1 cellular context compared by ENCODE assay signal in genomic region chr3:40191850-40192448, GRCh38.
TF ChIP-seq lines count a peak whose summit lies in the region.

No MANE protein-coding gene starts in this region.

TF ChIP-seq in K562, 482 proteins besides CTCF, POLR2A, EP300 and RAD21 (continued from another document):
- TF ChIP-seq PTBP1 (IDR thresholded peaks at IDR 0.05; ENCODE audit: low read depth, low read length) (no peak), CHAMP1 (IDR thresholded peaks at IDR 0.05) (no peak), MYNN (IDR thresholded peaks at IDR 0.05) (no peak), MYNN (CRISPR knock-in tag; IDR thresholded peaks at IDR 0.05) (no peak), E2F4 (CRISPR knock-in tag; IDR thresholded peaks at IDR 0.05; ENCODE audit: low read depth) (no peak), ETV1 (tag; conservative IDR thresholded peaks at IDR 0.05; ENCODE audit: low read depth) (no peak), BRF1 (IDR thresholded peaks at IDR 0.05; ENCODE audit: borderline replicate concordance, extremely low read depth, insufficient read length) (no peak), MLX (CRISPR knock-in tag; conservative IDR thresholded peaks at IDR 0.05) (no peak), NFE2 (IDR thresholded peaks at IDR 0.05; ENCODE audit: low read depth) (no peak), CLOCK (CRISPR knock-in tag; IDR thresholded peaks at IDR 0.05; ENCODE audit: borderline replicate concordance) (no peak), YY1 (IDR thresholded peaks at IDR 0.05; ENCODE audit: borderline replicate concordance in 1 of 3, control insufficient read depth in 1 of 3, extremely low read depth in 1 of 3, insufficient read depth in 3 of 3, insufficient read length in 1 of 3, insufficient replicate concordance in 2 of 3, low read depth in 1 of 3, low read length in 2 of 3) (no peak), TAF15 (IDR thresholded peaks at IDR 0.05; ENCODE audit: low read depth, low read length) (no peak), ZMIZ1 (IDR thresholded peaks at IDR 0.05; ENCODE audit: low read depth in 2 of 2, low read length in 2 of 2) (no peak), CBX8 (IDR thresholded peaks at IDR 0.05; ENCODE audit: borderline replicate concordance, extremely low read depth, low read depth, low read length, poor library complexity, severe bottlenecking) (no peak), ARID3A (IDR thresholded peaks at IDR 0.05; ENCODE audit: borderline replicate concordance, low read depth, low read length) (peak; percentile 85; the same call in 1 of the 2 replicates), PRPF4 (IDR thresholded peaks at IDR 0.05; ENCODE audit: insufficient read depth, low read depth, low read length, poor library complexity, severe bottlenecking) (no peak), NCOA4 (IDR thresholded peaks at IDR 0.05; ENCODE audit: partially characterized antibody) (no peak), MTF1 (CRISPR knock-in tag; IDR thresholded peaks at IDR 0.05; ENCODE audit: borderline replicate concordance) (no peak), ZBTB8A (IDR thresholded peaks at IDR 0.05; ENCODE audit: partially characterized antibody) (no peak), PHF8 (IDR thresholded peaks at IDR 0.05; ENCODE audit: borderline replicate concordance, low read length) (no peak), ESRRA (IDR thresholded peaks at IDR 0.05; ENCODE audit: borderline replicate concordance, low read depth) (peak; percentile 66), PTRF (tag; IDR thresholded peaks at IDR 0.05) (no peak), MIER1 (IDR thresholded peaks at IDR 0.05; ENCODE audit: low read depth) (no peak), CGGBP1 (CRISPR knock-in tag; IDR thresholded peaks at IDR 0.05) (no peak), ZNF133 (CRISPR knock-in tag; IDR thresholded peaks at IDR 0.05) (no peak), SNIP1 (IDR thresholded peaks at IDR 0.05; ENCODE audit: low read depth) (no peak), ZNF384 (IDR thresholded peaks at IDR 0.05; ENCODE audit: low read depth, low read length) (peak; percentile 95), ZFP30 (CRISPR knock-in tag; IDR thresholded peaks at IDR 0.05; ENCODE audit: borderline replicate concordance) (no peak), PATZ1 (CRISPR knock-in tag; IDR thresholded peaks at IDR 0.05; ENCODE audit: borderline replicate concordance) (no peak), ATF4 (CRISPR knock-in tag; IDR thresholded peaks at IDR 0.05) (no peak), STAG1 (CRISPR knock-in tag; IDR thresholded peaks at IDR 0.05; ENCODE audit: borderline replicate concordance) (peak; percentile 44; the same call in 1 of the 2 replicates), ZFP36 (IDR thresholded peaks at IDR 0.05; ENCODE audit: low read depth, low read length, partially characterized antibody) (no peak), CREM (IDR thresholded peaks at IDR 0.05; ENCODE audit: low read depth) (0 out of 2 replicates have a peak, but pooled peaks have one; percentile 7), ZNF184 (CRISPR knock-in tag; IDR thresholded peaks at IDR 0.05) (no peak), ZNF24 (IDR thresholded peaks at IDR 0.05) (no peak), MAFG (tag; conservative IDR thresholded peaks at IDR 0.05) (no peak), SIRT6 (IDR thresholded peaks at IDR 0.05; ENCODE audit: low read depth, low read length) (no peak), SMARCA4 (IDR thresholded peaks at IDR 0.05) (no peak)
